2 cellular contexts compared by ENCODE assay signal in genomic region chr6:138688580-138688979, GRCh38.
TF ChIP-seq lines count a peak whose summit lies in the region.

No MANE protein-coding gene starts in this region.

TF ChIP-seq in K562, 482 proteins besides CTCF, POLR2A, EP300 and RAD21 (continued from another document):
- TF ChIP-seq ZNF609 (CRISPR knock-in tag; IDR thresholded peaks at IDR 0.05; ENCODE audit: borderline replicate concordance): no peak
- TF ChIP-seq PYGO2 (tag; IDR thresholded peaks at IDR 0.05): no peak
- no peak for TF ChIP-seq POLR3A (IDR thresholded peaks at IDR 0.05; ENCODE audit: borderline replicate concordance, extremely low read depth, insufficient read depth, insufficient read length)
- TF ChIP-seq SAFB (IDR thresholded peaks at IDR 0.05; ENCODE audit: borderline replicate concordance, low read depth, low read length): no peak
- TF ChIP-seq RBM39 (optimal IDR thresholded peaks at IDR 0.05; ENCODE audit: low read depth, low read length): no peak
- no peak for TF ChIP-seq ATF1 (CRISPR knock-in tag; IDR thresholded peaks at IDR 0.05)
- TF ChIP-seq ATF1 (tag; IDR thresholded peaks at IDR 0.05): no peak
- no peak for TF ChIP-seq TAL1 (IDR thresholded peaks at IDR 0.05)
- no peak for TF ChIP-seq ZNF778 (CRISPR knock-in tag; IDR thresholded peaks at IDR 0.05)
- TF ChIP-seq MAFF (IDR thresholded peaks at IDR 0.05; ENCODE audit: low read length): peak; percentile 83
- peak; percentile 81 for TF ChIP-seq MAFG (tag; conservative IDR thresholded peaks at IDR 0.05)
- peak; percentile 90 for TF ChIP-seq ZNF316 (IDR thresholded peaks at IDR 0.05)
- TF ChIP-seq, protein P1, sequence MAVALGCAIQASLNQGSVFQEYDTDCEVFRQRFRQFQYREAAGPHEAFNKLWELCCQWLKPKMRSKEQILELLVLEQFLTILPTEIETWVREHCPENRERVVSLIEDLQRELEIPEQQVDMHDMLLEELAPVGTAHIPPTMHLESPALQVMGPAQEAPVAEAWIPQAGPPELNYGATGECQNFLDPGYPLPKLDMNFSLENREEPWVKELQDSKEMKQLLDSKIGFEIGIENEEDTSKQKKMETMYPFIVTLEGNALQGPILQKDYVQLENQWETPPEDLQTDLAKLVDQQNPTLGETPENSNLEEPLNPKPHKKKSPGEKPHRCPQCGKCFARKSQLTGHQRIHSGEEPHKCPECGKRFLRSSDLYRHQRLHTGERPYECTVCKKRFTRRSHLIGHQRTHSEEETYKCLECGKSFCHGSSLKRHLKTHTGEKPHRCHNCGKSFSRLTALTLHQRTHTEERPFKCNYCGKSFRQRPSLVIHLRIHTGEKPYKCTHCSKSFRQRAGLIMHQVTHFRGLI (CRISPR knock-in tag; IDR thresholded peaks at IDR 0.05): no peak
- no peak for TF ChIP-seq CREB5 (CRISPR knock-in tag; IDR thresholded peaks at IDR 0.05)
- no peak for TF ChIP-seq ZNF175 (CRISPR knock-in tag; IDR thresholded peaks at IDR 0.05; ENCODE audit: low read depth)
- no peak for TF ChIP-seq E4F1 (CRISPR knock-in tag; IDR thresholded peaks at IDR 0.05; ENCODE audit: borderline replicate concordance)
- TF ChIP-seq SOX6 (IDR thresholded peaks at IDR 0.05): no peak
- peak; percentile 68 for TF ChIP-seq MAFK (IDR thresholded peaks at IDR 0.05; ENCODE audit: low read length)
- peak; percentile 78 for TF ChIP-seq C11orf30 (IDR thresholded peaks at IDR 0.05; ENCODE audit: low read depth)
- TF ChIP-seq ZNF76 (CRISPR knock-in tag; IDR thresholded peaks at IDR 0.05; ENCODE audit: borderline replicate concordance): no peak
- no peak for TF ChIP-seq ZKSCAN8 (CRISPR knock-in tag; IDR thresholded peaks at IDR 0.05)

TF ChIP-seq in HepG2, 621 proteins besides CTCF, POLR2A, EP300 and RAD21 (continued from another document):
- TF ChIP-seq, protein P2, sequence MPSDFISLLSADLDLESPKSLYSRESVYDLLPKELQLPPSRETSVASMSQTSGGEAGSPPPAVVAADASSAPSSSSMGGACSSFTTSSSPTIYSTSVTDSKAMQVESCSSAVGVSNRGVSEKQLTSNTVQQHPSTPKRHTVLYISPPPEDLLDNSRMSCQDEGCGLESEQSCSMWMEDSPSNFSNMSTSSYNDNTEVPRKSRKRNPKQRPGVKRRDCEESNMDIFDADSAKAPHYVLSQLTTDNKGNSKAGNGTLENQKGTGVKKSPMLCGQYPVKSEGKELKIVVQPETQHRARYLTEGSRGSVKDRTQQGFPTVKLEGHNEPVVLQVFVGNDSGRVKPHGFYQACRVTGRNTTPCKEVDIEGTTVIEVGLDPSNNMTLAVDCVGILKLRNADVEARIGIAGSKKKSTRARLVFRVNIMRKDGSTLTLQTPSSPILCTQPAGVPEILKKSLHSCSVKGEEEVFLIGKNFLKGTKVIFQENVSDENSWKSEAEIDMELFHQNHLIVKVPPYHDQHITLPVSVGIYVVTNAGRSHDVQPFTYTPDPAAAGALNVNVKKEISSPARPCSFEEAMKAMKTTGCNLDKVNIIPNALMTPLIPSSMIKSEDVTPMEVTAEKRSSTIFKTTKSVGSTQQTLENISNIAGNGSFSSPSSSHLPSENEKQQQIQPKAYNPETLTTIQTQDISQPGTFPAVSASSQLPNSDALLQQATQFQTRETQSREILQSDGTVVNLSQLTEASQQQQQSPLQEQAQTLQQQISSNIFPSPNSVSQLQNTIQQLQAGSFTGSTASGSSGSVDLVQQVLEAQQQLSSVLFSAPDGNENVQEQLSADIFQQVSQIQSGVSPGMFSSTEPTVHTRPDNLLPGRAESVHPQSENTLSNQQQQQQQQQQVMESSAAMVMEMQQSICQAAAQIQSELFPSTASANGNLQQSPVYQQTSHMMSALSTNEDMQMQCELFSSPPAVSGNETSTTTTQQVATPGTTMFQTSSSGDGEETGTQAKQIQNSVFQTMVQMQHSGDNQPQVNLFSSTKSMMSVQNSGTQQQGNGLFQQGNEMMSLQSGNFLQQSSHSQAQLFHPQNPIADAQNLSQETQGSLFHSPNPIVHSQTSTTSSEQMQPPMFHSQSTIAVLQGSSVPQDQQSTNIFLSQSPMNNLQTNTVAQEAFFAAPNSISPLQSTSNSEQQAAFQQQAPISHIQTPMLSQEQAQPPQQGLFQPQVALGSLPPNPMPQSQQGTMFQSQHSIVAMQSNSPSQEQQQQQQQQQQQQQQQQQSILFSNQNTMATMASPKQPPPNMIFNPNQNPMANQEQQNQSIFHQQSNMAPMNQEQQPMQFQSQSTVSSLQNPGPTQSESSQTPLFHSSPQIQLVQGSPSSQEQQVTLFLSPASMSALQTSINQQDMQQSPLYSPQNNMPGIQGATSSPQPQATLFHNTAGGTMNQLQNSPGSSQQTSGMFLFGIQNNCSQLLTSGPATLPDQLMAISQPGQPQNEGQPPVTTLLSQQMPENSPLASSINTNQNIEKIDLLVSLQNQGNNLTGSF (CRISPR knock-in tag; IDR thresholded peaks at IDR 0.05): no peak
- TF ChIP-seq BHLHE40 (IDR thresholded peaks at IDR 0.05; ENCODE audit: low read length) (no peak), NRL (CRISPR knock-in tag; IDR thresholded peaks at IDR 0.05; ENCODE audit: borderline replicate concordance) (no peak), WIZ (CRISPR knock-in tag; IDR thresholded peaks at IDR 0.05) (no peak)
TF ChIP-seq in HepG2: peak in this region for 2.
